ENCODE assay signal across 21 cellular contexts in the genomic region with DNA sequence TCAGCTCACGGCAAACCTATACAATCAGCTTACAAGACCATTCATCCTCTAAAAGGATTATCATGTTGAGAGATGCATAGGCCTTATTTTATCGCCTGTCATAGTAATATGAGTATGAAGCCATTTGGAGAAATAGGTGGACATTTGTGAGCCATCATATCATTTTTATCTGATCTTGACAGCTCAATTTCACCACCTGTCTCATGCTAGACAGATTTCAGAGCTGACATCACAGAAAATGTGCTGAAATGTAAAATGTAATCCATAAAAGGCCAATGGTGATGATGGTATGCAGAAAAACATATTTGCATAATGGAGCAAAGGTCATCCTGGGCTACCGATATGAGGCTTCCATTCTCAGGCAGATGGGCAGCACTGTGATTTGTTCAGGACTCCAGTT.
"Had no signal": no experiment of that assay in that cellular context is flagged by ENCODE, and none has a peak within 500 bp of the region (broad histone marks: within the 10 kb centered on the region; RNA-seq: fewer than 3 reads in every experiment).

No MANE protein-coding gene starts in this region.

- H3K27me3 ChIP-seq: gastroesophageal sphincter, heart left ventricle, hepatocyte, neural progenitor cell, right atrium auricular region, spleen, testis, tibial artery had no signal

- H3K27ac ChIP-seq: epithelial cell of prostate, gastroesophageal sphincter, heart left ventricle, hepatocyte, neural progenitor cell, prostate gland, right atrium auricular region, spleen, testis, tibial artery had no signal

- DNase-seq: effector CD8-positive, alpha-beta T cell; endodermal cell; foreskin fibroblast; heart left ventricle; kidney; mesenchymal stem cell; mucosa of descending colon; naive B cell; spleen; stimulated activated CD4-positive, alpha-beta T cell treated with anti-CD3 and anti-CD28 coated beads, Interleukin-4, amount 100 ng/mL, for 4 hours; stimulated activated naive CD8-positive, alpha-beta T cell treated with anti-CD3 and anti-CD28 coated beads, Interleukin-15, Interleukin-2, amounts not matched to agents 100 U/mL and 50 U/mL, for 24 hours; substantia nigra; testis; tibial artery had no signal

- H3K36me3 ChIP-seq: gastroesophageal sphincter, heart left ventricle, neural progenitor cell, prostate gland, right atrium auricular region, spleen, tibial artery had no signal

- H3K4me2 ChIP-seq: hepatocyte, neural progenitor cell had no signal

- H3K9ac ChIP-seq: neural progenitor cell had no signal

- H3K4me3 ChIP-seq: gastroesophageal sphincter, heart left ventricle, hepatocyte, lung, mucosa of descending colon, neural progenitor cell, prostate gland, right atrium auricular region, spleen, testis, tibial artery had no signal

- H3K79me2 ChIP-seq: hepatocyte had no signal

- H3K9me3 ChIP-seq: gastroesophageal sphincter, heart left ventricle, mucosa of descending colon, prostate gland, right atrium auricular region, spleen, testis, tibial artery had no signal

- H2AFZ ChIP-seq: hepatocyte, neural progenitor cell had no signal
